ENCODE assay signal across 18 cellular contexts in genomic region chr18:7037470-7037869, GRCh38.
DNase-seq lines count a peak whose midpoint lies in the region; ATAC-seq and TF ChIP-seq lines count a peak whose summit lies in the region.
"Had no signal": no experiment of that assay in that cellular context is flagged by ENCODE, and none has a peak within 500 bp of the region (broad histone marks: within the 10 kb centered on the region; RNA-seq: fewer than 3 reads in every experiment).

No MANE protein-coding gene starts in this region.

- no peak for ATAC-seq in aorta (ENCODE audit: low FRiP score)

- peaks cover 29% of the 10 kb centered on the region for H3K4me1 ChIP-seq in ACC112 (ENCODE audit: control insufficient read depth, insufficient read depth, low read length, unreplicated experiment)
- H3K4me1 ChIP-seq in skeletal muscle satellite cell (ENCODE audit: control insufficient read depth, insufficient read depth, low read length) = peaks cover 16% of the 10 kb centered on the region
- H3K4me1 ChIP-seq in suprapubic skin = peaks cover 3% of the 10 kb centered on the region
- H3K4me1 ChIP-seq in aorta (ENCODE audit: control insufficient read depth in 1 of 2, insufficient read depth in 2 of 2, low read length in 2 of 2) = no peaks in the 10 kb centered on the region
- H3K4me1 ChIP-seq: BE2C had no signal

- no peak for DNase-seq in epithelial cell of prostate (ENCODE audit: low read depth, low spot score)
- DNase-seq in SIG-M5 (lab: John Stamatoyannopoulos, UW) = no peak
- no peak for DNase-seq in suprapubic skin (ENCODE audit: low spot score in 2 of 2)
- DNase-seq in effector CD8-positive, alpha-beta T cell (lab: John Stamatoyannopoulos, UW) = no peak
- no peak for DNase-seq in aorta
- DNase-seq: CD4-positive, CD25-positive, alpha-beta regulatory T cell; DMS 273 treated with DMSO at 0.1 percent for 48 hours; DND-41; HCEC 1CT; Kasumi-1; NCI-H146; NCI-H748 treated with DMSO at 0.1 percent for 48 hours had no signal

- peak overlapping the region; percentile 94 for H3K27ac ChIP-seq in ACC112 (ENCODE audit: low read depth, low read length)
- 0 out of 2 replicates have a peak overlapping the region, but pooled peaks have one; percentile 78 for H3K27ac ChIP-seq in VCaP
- peak overlapping the region; percentile 84 for H3K27ac ChIP-seq in epithelial cell of prostate
- H3K27ac ChIP-seq in suprapubic skin = no peak overlapping the region
- H3K27ac ChIP-seq in aorta (ENCODE audit: low read depth in 1 of 2, low read length in 2 of 2) = no peak overlapping the region
- H3K27ac ChIP-seq: 22Rv1 had no signal

- peak overlapping the region; percentile 72 for H3K4me2 ChIP-seq in skeletal muscle satellite cell (ENCODE audit: low read length)
- H3K4me2 ChIP-seq: GM23338 had no signal

- TF ChIP-seq CTCF in VCaP (conservative IDR thresholded peaks at IDR 0.05) = no peak
- no peak for TF ChIP-seq CTCF in suprapubic skin (IDR thresholded peaks at IDR 0.05)

- no peaks in the 10 kb centered on the region for H3K9me3 ChIP-seq in skeletal muscle satellite cell (replicated peaks; ENCODE audit: low read length)
- no peaks in the 10 kb centered on the region for H3K9me3 ChIP-seq in suprapubic skin
- no peaks in the 10 kb centered on the region for H3K9me3 ChIP-seq in aorta (ENCODE audit: control insufficient read depth, low read length)
- H3K9me3 ChIP-seq: BE2C had no signal

- H3K36me3 ChIP-seq in ACC112 (ENCODE audit: insufficient read depth, low read length) = peaks cover 33% of the 10 kb centered on the region
- no peaks in the 10 kb centered on the region for H3K36me3 ChIP-seq in skeletal muscle satellite cell (ENCODE audit: insufficient read depth, low read length)
- no peaks in the 10 kb centered on the region for H3K36me3 ChIP-seq in suprapubic skin
- no peaks in the 10 kb centered on the region for H3K36me3 ChIP-seq in aorta (ENCODE audit: control insufficient read depth in 1 of 2, insufficient read depth in 2 of 2, low read length in 1 of 2)
- H3K36me3 ChIP-seq: BE2C had no signal

- peak overlapping the region; percentile 55 for H2AFZ ChIP-seq in ACC112 (ENCODE audit: low read length, unreplicated experiment)
- H2AFZ ChIP-seq: GM23338 had no signal

- peak overlapping the region; percentile 57 for H3K4me3 ChIP-seq in ACC112 (ENCODE audit: low read depth, low read length)
- H3K4me3 ChIP-seq in skeletal muscle satellite cell (ENCODE audit: low read length) = no peak overlapping the region
- no peak overlapping the region for H3K4me3 ChIP-seq in suprapubic skin
- H3K4me3 ChIP-seq in aorta (ENCODE audit: low read length in 2 of 2) = no peak overlapping the region
- H3K4me3 ChIP-seq: GM23338 had no signal

- peaks cover 8% of the 10 kb centered on the region for H3K79me2 ChIP-seq in ACC112 (ENCODE audit: control insufficient read depth, insufficient read depth, low read length, unreplicated experiment)

- TF ChIP-seq EP300 in suprapubic skin (IDR thresholded peaks at IDR 0.05) = no peak

- TF ChIP-seq POLR2A in suprapubic skin (IDR thresholded peaks at IDR 0.05) = no peak

- intact Hi-C loops in aorta (cut with DNase I) = loop anchor here (5.0 kb wide), 2 partner anchors 80 to 140 kb away; partner anchors contain the start of gene LAMA1 (in 1 of the 2)

- WGBS in suprapubic skin = 100% methylated on average over 2 of the region's 11 CpGs
- WGBS in aorta, 2 donors = 97 to 98% methylated on average over 11 of the region's 11 CpGs

- H3K27me3 ChIP-seq in ACC112 (ENCODE audit: insufficient read depth, low read length) (no peaks in the 10 kb centered on the region), skeletal muscle satellite cell (ENCODE audit: control insufficient read depth, insufficient read depth, low read length) (no peaks in the 10 kb centered on the region), suprapubic skin (no peaks in the 10 kb centered on the region), aorta (ENCODE audit: control insufficient read depth in 1 of 2, insufficient read depth in 2 of 2, low read length in 1 of 2) (no peaks in the 10 kb centered on the region)
- H3K27me3 ChIP-seq: BE2C had no signal

- peak overlapping the region; percentile 68 for H3K9ac ChIP-seq in skeletal muscle satellite cell (ENCODE audit: low read depth, low read length)

Comparison
In these comparisons a context has a peak if more than half of its experiments do, and no peak if none do; other contexts are left out.
1. H3K27ac ChIP-seq: peak in ACC112 (single experiment), VCaP (single experiment) and epithelial cell of prostate (single experiment); none in suprapubic skin (single experiment) and aorta (0 of 2).